Comparison of ENCODE assay signal across 17 cellular contexts in genomic region chr1:184802739-184803492, GRCh38. TPM values are rescaled to one million over a fixed set of nuclear protein-coding genes. Genes with fewer than 3 reads are reported as not detected.
DNase-seq lines count a peak whose midpoint lies in the region; ATAC-seq and TF ChIP-seq lines count a peak whose summit lies in the region.
"Had no signal": no experiment of that assay in that cellular context is flagged by ENCODE, and none has a peak within 500 bp of the region (broad histone marks: within the 10 kb centered on the region; RNA-seq: fewer than 3 reads in every experiment).

No MANE protein-coding gene starts in this region.

- intact Hi-C loops in left lung (cut with DNase I) = loop anchor here in 1 of 2 donors (10.0 kb wide), 1 partner anchor 182 kb away; no protein-coding TSS in a partner anchor

- H3K4me1 ChIP-seq in CD4-positive, CD25-positive, alpha-beta regulatory T cell (ENCODE audit: control insufficient read depth, insufficient read depth, low read length, poor library complexity, severe bottlenecking) = no peaks in the 10 kb centered on the region
- H3K4me1 ChIP-seq in left lung = peaks cover 0 to 19% of the 10 kb centered on the region in 2 donors

- H3K27me3 Mint-ChIP-seq in CD4-positive, CD25-positive, alpha-beta regulatory T cell = no peaks in the 10 kb centered on the region
- H3K27me3 Mint-ChIP-seq: naive B cell had no signal

- peak overlapping the region in 2 of 3 donors; percentile 7 to 82 for H3K27ac Mint-ChIP-seq in CD4-positive, CD25-positive, alpha-beta regulatory T cell

- no peak overlapping the region for H3K4me3 ChIP-seq in CD4-positive, CD25-positive, alpha-beta regulatory T cell (ENCODE audit: low read depth, low read length)
- no peak overlapping the region for H3K4me3 ChIP-seq in foreskin fibroblast (ENCODE audit: low read depth in 1 of 2, low read length in 2 of 2)
- no peak overlapping the region for H3K4me3 ChIP-seq in left lung
- H3K4me3 ChIP-seq: heart left ventricle had no signal

- no peak overlapping the region for H3K4me3 Mint-ChIP-seq in CD4-positive, CD25-positive, alpha-beta regulatory T cell
- H3K4me3 Mint-ChIP-seq: naive B cell had no signal

- no peak for TF ChIP-seq CTCF in foreskin fibroblast (IDR thresholded peaks at IDR 0.05; ENCODE audit: low read depth, low read length)
- TF ChIP-seq CTCF in left lung (IDR thresholded peaks at IDR 0.05) = no peak

- no peak overlapping the region for H3K27ac ChIP-seq in CD4-positive, CD25-positive, alpha-beta regulatory T cell (ENCODE audit: insufficient read depth, low read length, poor library complexity, severe bottlenecking)
- no peak overlapping the region for H3K27ac ChIP-seq in left lung
- H3K27ac ChIP-seq: brain microvascular endothelial cell, heart left ventricle had no signal

- H3K4me1 Mint-ChIP-seq in CD4-positive, CD25-positive, alpha-beta regulatory T cell = peaks cover 4 to 9% (median 5%) of the 10 kb centered on the region in 4 donors

- H3K36me3 Mint-ChIP-seq in CD4-positive, CD25-positive, alpha-beta regulatory T cell = peaks cover 17% of the 10 kb centered on the region
- H3K36me3 Mint-ChIP-seq: naive B cell had no signal

- H3K9me3 ChIP-seq in CD4-positive, CD25-positive, alpha-beta regulatory T cell (ENCODE audit: control insufficient read depth in 2 of 2, low read length in 2 of 2) = no peaks in the 10 kb centered on the region
- H3K9me3 ChIP-seq in left lung = no peaks in the 10 kb centered on the region
- H3K9me3 ChIP-seq: heart left ventricle had no signal

- no peak for DNase-seq in CD4-positive, CD25-positive, alpha-beta regulatory T cell
- peak; percentile 70 for DNase-seq in RPMI7951 (ENCODE audit: low read depth)
- peak; percentile 64 to 80 for DNase-seq in foreskin fibroblast
- DNase-seq in activated effector memory CD4-positive, alpha-beta T cell treated with Interleukin-2 at 50 U/mL for 16 hours = no peak
- DNase-seq in left lung = no peak
- no peak for DNase-seq in stimulated activated CD8-positive, alpha-beta memory T cell treated with anti-CD3 and anti-CD28 coated beads, Interleukin-4, amount 100 ng/mL, for 48 hours
- DNase-seq: activated CD4-positive, alpha-beta T cell treated with anti-CD3 and anti-CD28 coated beads, Interleukin-2, amount 50 U/mL, for 1 hour; brain microvascular endothelial cell; DND-41; heart left ventricle; kidney glomerular epithelial cell; naive B cell; OCI-M1; T-helper 1 cell; trophoblast cell had no signal

- H3K36me3 ChIP-seq in CD4-positive, CD25-positive, alpha-beta regulatory T cell (ENCODE audit: control insufficient read depth, insufficient read depth, low read length) = peaks cover 48% of the 10 kb centered on the region
- peaks cover 0 to 45% of the 10 kb centered on the region in 2 donors for H3K36me3 ChIP-seq in left lung
- H3K36me3 ChIP-seq: brain microvascular endothelial cell had no signal

- no peaks in the 10 kb centered on the region for H3K27me3 ChIP-seq in CD4-positive, CD25-positive, alpha-beta regulatory T cell (ENCODE audit: control insufficient read depth, insufficient read depth, low read length)
- no peaks in the 10 kb centered on the region for H3K27me3 ChIP-seq in left lung
- H3K27me3 ChIP-seq: brain microvascular endothelial cell, heart left ventricle had no signal

- no peak for ATAC-seq in CD4-positive, CD25-positive, alpha-beta regulatory T cell (ENCODE audit: low read depth in 2 of 2)
- ATAC-seq in HG02852 (IDR thresholded peaks at IDR 0.05; ENCODE audit: unreplicated experiment) (peak; percentile 54), left lung (no peak), HG03139 (IDR thresholded peaks at IDR 0.05; ENCODE audit: unreplicated experiment) (no peak)
- ATAC-seq: heart left ventricle had no signal

- no peaks in the 10 kb centered on the region for H3K9me3 Mint-ChIP-seq in CD4-positive, CD25-positive, alpha-beta regulatory T cell
- H3K9me3 Mint-ChIP-seq: naive B cell had no signal

RNA-seq across cellular contexts. Expression of gene EDEM3, which starts 48.3 kb away (rescaled TPM):
- total RNA-seq in CD4-positive, CD25-positive, alpha-beta regulatory T cell = 38.5 TPM
- polyA plus RNA-seq in CD4-positive, CD25-positive, alpha-beta regulatory T cell = 10 to 100 TPM; 11.0 to 17.6 (median 15.6) TPM
- 40.6 and 45.7 TPM in 2 replicates for total RNA-seq in RPMI7951 (2014; rRNA removed; shearing (Covaris generic))
- 10 to 100 TPM; 31.6 to 42.8 TPM for total RNA-seq in left lung

Comparison
In these comparisons a context has a peak if more than half of its experiments do, and no peak if none do; other contexts are left out.
1. DNase-seq: peak in RPMI7951 (single experiment) and foreskin fibroblast (2 of 2); none in CD4-positive, CD25-positive, alpha-beta regulatory T cell (0 of 3), activated effector memory CD4-positive, alpha-beta T cell treated with Interleukin-2 at 50 U/mL for 16 hours (single experiment), left lung (0 of 2) and stimulated activated CD8-positive, alpha-beta memory T cell treated with anti-CD3 and anti-CD28 coated beads, Interleukin-4, amount 100 ng/mL, for 48 hours (single experiment).